8 cellular contexts compared by ENCODE assay signal in genomic region chr3:127775398-127776109, GRCh38. TPM values are rescaled to one million over a fixed set of nuclear protein-coding genes. Genes with fewer than 3 reads are reported as not detected.
A peak's percentile ranks its signal among the peaks of the same experiment; 100 is the strongest.
DNase-seq lines count a peak whose midpoint lies in the region; ATAC-seq, FAIRE-seq and TF ChIP-seq lines count a peak whose summit lies in the region.

No MANE protein-coding gene starts in this region.

- no peak overlapping the region for H3K4me2 ChIP-seq in H1 (ENCODE audit: insufficient read depth in 1 of 2, low read depth in 2 of 2, low read length in 2 of 2)

- DNase-seq in NCI-H524 treated with DMSO at 0.1 percent for 48 hours (lab: John Stamatoyannopoulos, UW) (peak; percentile 54), H1 (ENCODE audit: low read depth in 1 of 2, low spot score in 2 of 2) (no peak), ovary (peak in 4 of 5 donors; percentile 30 to 49 (median 34)), small intestine (no peak), RPMI8226 (no peak)

- no peak overlapping the region for H3K56ac ChIP-seq in H1 (replicated peaks; ENCODE audit: insufficient read length, low read depth, low read length)

- no peak overlapping the region for H3K23ac ChIP-seq in H1 (ENCODE audit: insufficient read length)

- H3K9ac ChIP-seq in H1 (replicated peaks in 1 of 4; ENCODE audit: extremely low read depth in 1 of 4, low read depth in 3 of 4, low read length in 3 of 4): no peak overlapping the region

- H3K4ac ChIP-seq in H1 (replicated peaks; ENCODE audit: insufficient read length, low read depth, low read length): no peak overlapping the region

- WGBS in H1 (ENCODE audit: extremely low coverage in 1 of 2, insufficient coverage in 1 of 2, insufficient read length in 1 of 2, insufficient replicate concordance in 2 of 2, low coverage in 1 of 2, low lambda C conversion rate in 2 of 2, missing lambda C conversion rate in 1 of 2), 2 experiments: 83% methylated on average over 17 of the region's 17 CpGs; no CpG with 5 or more reads in 1 of the 2 experiments
- 7 to 9% (median 8%) methylated on average over 17 of the region's 17 CpGs for WGBS in ovary, 3 donors
- 38 to 71% (median 62%) methylated on average over 17 of the region's 17 CpGs for WGBS in small intestine, 3 donors

- no peak for TF ChIP-seq EP300 in H1 (IDR thresholded peaks at IDR 0.05; ENCODE audit: borderline replicate concordance in 1 of 2, low read depth in 2 of 2, low read length in 2 of 2)
- TF ChIP-seq EP300 in ovary (IDR thresholded peaks at IDR 0.05): no peak

- POLR2A ChIA-PET in H1 (lab: Charles Lee; ENCODE audit: partially characterized antibody): interaction anchor here (0.8 kb wide), 1 partner anchor 11 kb away, joined by 3 read pairs; no protein-coding TSS in a partner anchor

- H4K91ac ChIP-seq in H1 (replicated peaks; ENCODE audit: insufficient read length, low read length): no peak overlapping the region

- H3K18ac ChIP-seq in H1 (ENCODE audit: extremely low read depth, low read length): peak overlapping the region; percentile 38; the same call in 1 of the 2 replicates

- H3K9me3 ChIP-seq in H1 (ENCODE audit: insufficient read depth in 2 of 2, low read depth in 1 of 2, low read length in 1 of 2) (peaks cover 0 to 5% of the 10 kb centered on the region in 2 experiments; a peak in 1 of 4 replicates), ovary (no peaks in the 10 kb centered on the region), small intestine (ENCODE audit: control insufficient read depth, low read depth) (no peaks in the 10 kb centered on the region)

- H3K4me1 ChIP-seq in H1 (replicated peaks in 1 of 4; ENCODE audit: control insufficient read depth in 3 of 4, insufficient read depth in 4 of 4, low read length in 3 of 4) (no peaks in the 10 kb centered on the region; a peak in 1 of 7 replicates), ovary (ENCODE audit: insufficient read depth) (peaks cover 7% of the 10 kb centered on the region), small intestine (ENCODE audit: control insufficient read depth in 2 of 2, insufficient read depth in 1 of 2, low read depth in 1 of 2, low read length in 1 of 2) (peaks cover 8 to 13% of the 10 kb centered on the region in 2 donors)

- no peak overlapping the region for H4K5ac ChIP-seq in H1 (ENCODE audit: insufficient read length, low read depth, low read length)

- H3K36me3 ChIP-seq in H1 (ENCODE audit: control insufficient read depth in 2 of 4, insufficient read depth in 4 of 4, low read length in 3 of 4): no peaks in the 10 kb centered on the region
- no peaks in the 10 kb centered on the region for H3K36me3 ChIP-seq in ovary
- peaks cover 0 to 2% of the 10 kb centered on the region in 2 donors for H3K36me3 ChIP-seq in small intestine (ENCODE audit: control insufficient read depth in 2 of 2, insufficient read depth in 2 of 2, low read length in 2 of 2)

- H2AFZ ChIP-seq in H1 (ENCODE audit: low read length): peak overlapping the region; percentile 82; the same call in 1 of the 2 replicates

- FAIRE-seq in H1 (lab: Jason Lieb, UNC) (no peak), small intestine (lab: Jason Lieb, UNC) (no peak)

- CTCF ChIA-PET in H1 (lab: Charles Lee; ENCODE audit: partially characterized antibody): no interaction called here

- H3K27ac ChIP-seq in H1 (ENCODE audit: low read depth, low read length) (no peak overlapping the region), ovary (peak overlapping the region in 1 of 2 donors; percentile 1), small intestine (ENCODE audit: low read depth in 1 of 2, low read length in 1 of 2) (peak overlapping the region in 1 of 2 donors; percentile 69)

- H3K79me1 ChIP-seq in H1 (ENCODE audit: low read depth, low read length): no peaks in the 10 kb centered on the region

- TF ChIP-seq POLR2A in H1 (IDR thresholded peaks at IDR 0.05; ENCODE audit: control extremely low read depth in 1 of 2, low read depth in 2 of 2, low read length in 2 of 2): no peak
- no peak for TF ChIP-seq POLR2A in ovary (IDR thresholded peaks at IDR 0.05)

- no peak for TF ChIP-seq RAD21 in H1 (IDR thresholded peaks at IDR 0.05 in 1 of 2, conservative IDR thresholded peaks at IDR 0.05 in 1 of 2; ENCODE audit: low read depth in 2 of 2, low read length in 2 of 2)

- H2BK12ac ChIP-seq in H1 (ENCODE audit: low read depth, low read length): 0 out of 2 replicates have a peak overlapping the region, but pooled peaks have one; percentile 39

- no peak overlapping the region for H2BK15ac ChIP-seq in H1 (ENCODE audit: low read length)

- no peak overlapping the region for H2BK5ac ChIP-seq in H1 (ENCODE audit: low read depth, low read length)

- no peak overlapping the region for H2BK120ac ChIP-seq in H1 (replicated peaks; ENCODE audit: low read depth, low read length)

- H3K79me2 ChIP-seq in H1 (ENCODE audit: control insufficient read depth in 1 of 2, insufficient read depth in 2 of 2, low read length in 2 of 2): no peaks in the 10 kb centered on the region

- no peaks in the 10 kb centered on the region; the same call in 1 of the 2 replicates for H3K23me2 ChIP-seq in H1 (ENCODE audit: low read depth, low read length)

- TF ChIP-seq CTCF in H1 (IDR thresholded peaks at IDR 0.05; ENCODE audit: control extremely low read depth in 1 of 3, insufficient read depth in 1 of 3, low read depth in 1 of 3, low read length in 3 of 3) (no peak), ovary (IDR thresholded peaks at IDR 0.05) (no peak)

- H2BK20ac ChIP-seq in H1 (ENCODE audit: low read length): no peak overlapping the region

- H3K14ac ChIP-seq in H1 (ENCODE audit: insufficient read length): no peak overlapping the region

- H2AK5ac ChIP-seq in H1 (ENCODE audit: low read depth, low read length): no peak overlapping the region

- H3K4me3 ChIP-seq in H1 (ENCODE audit: extremely low read depth in 1 of 4, insufficient read depth in 2 of 4, low read depth in 3 of 4, low read length in 4 of 4): no peak overlapping the region
- no peak overlapping the region for H3K4me3 ChIP-seq in ovary
- no peak overlapping the region for H3K4me3 ChIP-seq in small intestine (ENCODE audit: low read depth in 1 of 2, low read length in 2 of 2)

- intact Hi-C loops in ovary (cut with DNase I): no loop called here

- H4K20me1 ChIP-seq in H1 (replicated peaks in 1 of 2; ENCODE audit: control insufficient read depth in 1 of 2, insufficient read depth in 2 of 2, low read length in 2 of 2): no peaks in the 10 kb centered on the region

- ATAC-seq in GM18868 (IDR thresholded peaks at IDR 0.05; ENCODE audit: unreplicated experiment) (peak; percentile 50), GM19467 (IDR thresholded peaks at IDR 0.05; ENCODE audit: unreplicated experiment) (no peak), HG03565 (IDR thresholded peaks at IDR 0.05; ENCODE audit: unreplicated experiment) (no peak)

- no peaks in the 10 kb centered on the region for H3K27me3 ChIP-seq in H1 (replicated peaks in 1 of 4; ENCODE audit: control insufficient read depth in 3 of 4, extremely low read depth in 1 of 4, insufficient read depth in 3 of 4, low read length in 3 of 4)
- no peaks in the 10 kb centered on the region for H3K27me3 ChIP-seq in ovary
- no peaks in the 10 kb centered on the region for H3K27me3 ChIP-seq in small intestine (ENCODE audit: control insufficient read depth in 2 of 2, insufficient read depth in 2 of 2, low read length in 2 of 2)

- no peak overlapping the region for H4K8ac ChIP-seq in H1 (ENCODE audit: extremely low read depth, insufficient read depth, low read length)

TF ChIP-seq in H1, 55 proteins besides CTCF, POLR2A, EP300 and RAD21 (continues in another document):
- TF ChIP-seq RFX5 (IDR thresholded peaks at IDR 0.05; ENCODE audit: borderline replicate concordance, low read depth, low read length): no peak
- no peak for TF ChIP-seq SAP30 (IDR thresholded peaks at IDR 0.05; ENCODE audit: insufficient read depth, insufficient replicate concordance, low read length)
- no peak for TF ChIP-seq HDAC2 (IDR thresholded peaks at IDR 0.05; ENCODE audit: borderline replicate concordance in 1 of 2, low read depth in 2 of 2, low read length in 2 of 2)
- no peak for TF ChIP-seq POU5F1 (IDR thresholded peaks at IDR 0.05; ENCODE audit: low read depth, low read length)
- no peak for TF ChIP-seq BACH1 (IDR thresholded peaks at IDR 0.05; ENCODE audit: low read length)
- TF ChIP-seq, protein P1, sequence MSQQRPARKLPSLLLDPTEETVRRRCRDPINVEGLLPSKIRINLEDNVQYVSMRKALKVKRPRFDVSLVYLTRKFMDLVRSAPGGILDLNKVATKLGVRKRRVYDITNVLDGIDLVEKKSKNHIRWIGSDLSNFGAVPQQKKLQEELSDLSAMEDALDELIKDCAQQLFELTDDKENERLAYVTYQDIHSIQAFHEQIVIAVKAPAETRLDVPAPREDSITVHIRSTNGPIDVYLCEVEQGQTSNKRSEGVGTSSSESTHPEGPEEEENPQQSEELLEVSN (IDR thresholded peaks at IDR 0.05): no peak
- no peak for TF ChIP-seq SP2 (IDR thresholded peaks at IDR 0.05; ENCODE audit: low read length)
- TF ChIP-seq SP1 (IDR thresholded peaks at IDR 0.05; ENCODE audit: low read depth, low read length): no peak
- TF ChIP-seq BRCA1 (IDR thresholded peaks at IDR 0.05; ENCODE audit: low read depth, low read length): no peak
- TF ChIP-seq CTBP2 (IDR thresholded peaks at IDR 0.05; ENCODE audit: borderline replicate concordance, insufficient read depth, insufficient read length, low read length): no peak
- TF ChIP-seq CBX5 (IDR thresholded peaks at IDR 0.05; ENCODE audit: low read depth, low read length): no peak
- TF ChIP-seq POLR2AphosphoS5 (IDR thresholded peaks at IDR 0.05; ENCODE audit: low read depth, low read length): no peak
- TF ChIP-seq RBBP5 (IDR thresholded peaks at IDR 0.05; ENCODE audit: borderline replicate concordance, low read depth, low read length): no peak
- no peak for TF ChIP-seq TAF1 (IDR thresholded peaks at IDR 0.05; ENCODE audit: low read depth, low read length)
- no peak for TF ChIP-seq SIRT6 (IDR thresholded peaks at IDR 0.05; ENCODE audit: low read length)

RNA-seq across cellular contexts. Expression of gene MGLL, which starts 46.8 kb away (rescaled TPM):
- total RNA-seq in H1 (2021; fragmentation: NEBNext Ultra II Directional; extraction: Animal tissue kit (Norgen Biotek cat#: 25700)): 0.34 and 0.75 TPM in 2 replicates
- polyA plus RNA-seq in H1 (2011; rRNA removed): 0.05 and 0.24 TPM in 2 replicates
- polyA plus RNA-seq in H1 (2011; cell fraction: cytosol; rRNA removed): 0.13 TPM
- 0.13 TPM for polyA plus RNA-seq in H1 (2011; cell fraction: nucleus; rRNA removed)
- polyA plus RNA-seq in H1 (2012, experiment 1 of 2): 0.05 to 1.1 TPM (median 0.35 TPM) in 4 replicates
- 0.10 TPM for polyA plus RNA-seq in H1 (2012, experiment 2 of 2)
- 0.79 TPM for polyA plus RNA-seq in H1 (2013, experiment 1 of 2)
- polyA plus RNA-seq in H1 (2013, experiment 2 of 2): 0.64 TPM
- polyA minus RNA-seq in H1 (2011; rRNA and poly(A)+ RNA removed): 0.38 and 1.6 TPM in 2 replicates
- 15.9 TPM for polyA minus RNA-seq in H1 (2011; cell fraction: cytosol; rRNA and poly(A)+ RNA removed)
- polyA minus RNA-seq in H1 (2011; cell fraction: nucleus; rRNA and poly(A)+ RNA removed): 0.70 TPM
- total RNA-seq in ovary: 10 to 100 TPM in 4 of 7 donors, 1 to 10 TPM in 3; 4.5 to 22.4 (median 13.3) TPM
- polyA plus RNA-seq in ovary: 10 to 100 TPM in 1 of 2 donors, 1 to 10 TPM in 1; 6.7 to 14.0 TPM
- 10 to 100 TPM; 42.4 to 47.2 (median 43.8) TPM for polyA plus RNA-seq in small intestine

Comparison
In these comparisons a context has a peak if more than half of its experiments do, and no peak if none do; other contexts are left out.
1. DNase-seq: peak in NCI-H524 treated with DMSO at 0.1 percent for 48 hours (single experiment) and ovary (4 of 5); none in H1 (0 of 2), small intestine (single experiment) and RPMI8226 (single experiment).